8 cellular contexts compared by ENCODE assay signal in the genomic region with DNA sequence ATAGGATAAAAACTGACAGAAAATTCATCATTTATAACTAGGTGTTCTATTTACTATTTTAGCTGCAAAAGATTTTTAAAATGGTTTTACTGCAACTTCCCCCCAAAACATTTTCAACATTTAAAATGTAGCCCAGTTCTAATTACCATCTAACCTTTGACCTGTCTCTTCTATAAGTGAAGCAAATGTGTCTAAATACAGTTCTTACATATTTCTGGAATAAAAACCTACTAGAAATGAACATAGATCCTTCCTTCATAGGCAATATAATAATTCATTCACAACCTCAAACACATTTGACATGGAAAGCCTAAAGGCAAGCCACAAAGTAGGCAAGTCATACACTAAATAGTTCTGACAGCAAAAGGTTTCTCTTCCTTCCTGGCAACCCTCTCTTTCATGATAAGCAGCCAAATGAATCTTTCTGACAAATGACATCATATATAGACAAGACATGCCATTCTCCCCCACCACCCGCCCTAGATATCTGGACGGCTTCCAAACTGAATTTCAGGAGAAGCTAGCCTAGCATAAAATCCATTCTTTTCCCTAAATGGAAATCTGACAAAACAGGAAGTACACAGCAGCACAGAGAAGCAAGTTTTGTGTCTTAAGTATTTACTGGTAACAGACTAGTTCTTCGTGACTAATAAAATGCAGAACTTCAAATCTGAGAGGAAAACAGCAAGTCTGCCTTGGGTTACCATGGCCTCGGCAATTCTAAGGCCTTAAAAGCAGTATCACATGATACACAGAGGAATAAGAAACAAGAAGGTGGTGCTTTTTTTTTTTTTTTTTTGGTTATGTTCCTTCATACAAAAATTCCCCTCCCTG. TPM values are rescaled to one million over a fixed set of nuclear protein-coding genes. Genes with fewer than 3 reads are reported as not detected.
DNase-seq lines count a peak whose midpoint lies in the region; ATAC-seq and TF ChIP-seq lines count a peak whose summit lies in the region.

No MANE protein-coding gene starts in this region.

- CTCF ChIA-PET in CD4-positive, alpha-beta T cell (lab: Charles Lee), result no interaction called here

- peaks cover 21% of the 10 kb centered on the region for H3K36me3 ChIP-seq in brain microvascular endothelial cell (replicated peaks)

- peak overlapping the region; percentile 71 for H3K4me3 Mint-ChIP-seq in CD4-positive, alpha-beta T cell
- peak overlapping the region in 4 of 5 donors; percentile 34 to 53 (median 45) for H3K4me3 Mint-ChIP-seq in immature natural killer cell

- peaks cover 93% of the 10 kb centered on the region for H3K36me3 Mint-ChIP-seq in CD4-positive, alpha-beta T cell (ENCODE audit: low read depth)
- H3K36me3 Mint-ChIP-seq in immature natural killer cell, result peaks cover 4 to 26% (median 18%) of the 10 kb centered on the region in 3 donors

- POLR2A ChIA-PET in CD4-positive, alpha-beta T cell (lab: Charles Lee), result interaction anchor here (0.6 to 2.9 kb wide), 3 partner anchors 17 to 120 kb away, joined by 4 to 19 read pairs (median 5); a partner anchor contains a TSS

- H3K27ac ChIP-seq in CD4-positive, alpha-beta T cell (ENCODE audit: low read depth, low read length), result peak overlapping the region; percentile 51
- H3K27ac ChIP-seq in brain microvascular endothelial cell, result peak overlapping the region; percentile 79

- peak in 4 of 10 experiments; percentile 5 to 26 (median 12) for DNase-seq in CD4-positive, alpha-beta T cell
- DNase-seq in NCI-H226 (peak; percentile 95), brain microvascular endothelial cell (peak; percentile 93), immature natural killer cell (no peak), smooth muscle cell of the brain vasculature (ENCODE audit: low read depth, low spot score) (peak; percentile 41), NCI-H524 treated with DMSO at 0.1 percent for 48 hours (lab: John Stamatoyannopoulos, UW) (no peak)

- intact Hi-C loops in CD4-positive, alpha-beta T cell (cut with DNase I, micrococcal nuclease), result loop anchor here in 1 of 2 experiments (2.0 to 5.0 kb wide), 2 partner anchors 16 to 39 kb away; a partner anchor contains a TSS

- H3K9me3 Mint-ChIP-seq in CD4-positive, alpha-beta T cell, result no peaks in the 10 kb centered on the region
- no peaks in the 10 kb centered on the region for H3K9me3 Mint-ChIP-seq in immature natural killer cell

- H3K9me3 ChIP-seq in CD4-positive, alpha-beta T cell (ENCODE audit: control insufficient read depth, low read length), result no peaks in the 10 kb centered on the region

- peaks cover 67% of the 10 kb centered on the region for H3K4me1 Mint-ChIP-seq in CD4-positive, alpha-beta T cell (ENCODE audit: low read depth)
- H3K4me1 Mint-ChIP-seq in immature natural killer cell, result peaks cover 44 to 82% of the 10 kb centered on the region in 2 donors

- in situ Hi-C loops in brain microvascular endothelial cell (cut with HindIII; ENCODE audit: low pct_ligation_motif_present, low sequenced_read_pairs), result no loop called here

- no peak overlapping the region for H3K4me3 ChIP-seq in brain microvascular endothelial cell (ENCODE audit: low read depth, low read length)

- H3K27me3 Mint-ChIP-seq in CD4-positive, alpha-beta T cell, result no peaks in the 10 kb centered on the region
- H3K27me3 Mint-ChIP-seq in immature natural killer cell (ENCODE audit: low read depth in 3 of 3), result peaks cover 0 to 4% (median 3%) of the 10 kb centered on the region in 3 donors

- H3K27ac Mint-ChIP-seq in CD4-positive, alpha-beta T cell, result peak overlapping the region; percentile 92
- peak overlapping the region; percentile 70 to 92 (median 81) for H3K27ac Mint-ChIP-seq in immature natural killer cell

- peak; percentile 86 for ATAC-seq in CD4-positive, alpha-beta T cell (ENCODE audit: poor library complexity)
- peak; percentile 71 for ATAC-seq in GM21576 (IDR thresholded peaks at IDR 0.05; ENCODE audit: unreplicated experiment)
- no peak for ATAC-seq in GM19324 (IDR thresholded peaks at IDR 0.05; ENCODE audit: low FRiP score, unreplicated experiment)

- TF ChIP-seq CTCF in CD4-positive, alpha-beta T cell (IDR thresholded peaks at IDR 0.05), result no peak
- TF ChIP-seq CTCF in brain microvascular endothelial cell (IDR thresholded peaks at IDR 0.05; ENCODE audit: low read depth, low read length, missing control alignments), result no peak

- no peaks in the 10 kb centered on the region for H3K27me3 ChIP-seq in CD4-positive, alpha-beta T cell (ENCODE audit: control insufficient read depth, insufficient read depth, low read length)
- no peaks in the 10 kb centered on the region for H3K27me3 ChIP-seq in brain microvascular endothelial cell (replicated peaks)

RNA-seq across cellular contexts. Expression of a gene that starts 17.2 kb away (rescaled TPM):
- 10 to 100 TPM; 89.6 to 94.7 TPM for total RNA-seq in CD4-positive, alpha-beta T cell
- polyA plus RNA-seq in immature natural killer cell, result 10 to 100 TPM in 2 of 3 donors, 1 to 10 TPM in 1; 2.6 to 29.9 (median 13.3) TPM

RNA-seq across cellular contexts. Expression of a gene that starts 36.5 kb away (rescaled TPM):
- 100 to 1,000 TPM; 104 to 108 TPM for total RNA-seq in CD4-positive, alpha-beta T cell
- 100 to 1,000 TPM; 133 to 258 (median 167) TPM for polyA plus RNA-seq in immature natural killer cell

Comparison
In these comparisons a context has a peak if more than half of its experiments do, and no peak if none do; other contexts are left out.
1. DNase-seq: peak in NCI-H226 (single experiment), brain microvascular endothelial cell (single experiment) and smooth muscle cell of the brain vasculature (single experiment); none in immature natural killer cell (0 of 3) and NCI-H524 treated with DMSO at 0.1 percent for 48 hours (single experiment).